31 cellular contexts compared by ENCODE assay signal in genomic region chr4:167014944-167015343, GRCh38.
"Had no signal": no experiment of that assay in that cellular context is flagged by ENCODE, and none has a peak within 500 bp of the region (broad histone marks: within the 10 kb centered on the region; RNA-seq: fewer than 3 reads in every experiment).

No MANE protein-coding gene starts in this region.

- FAIRE-seq: bronchial epithelial cell, TTC549 had no signal

- H3K9me3 ChIP-seq: Peyer's patch, SJCRH30 had no signal

- H3K4me1 ChIP-seq: Peyer's patch, SJCRH30 had no signal

- H3K36me3 ChIP-seq: Peyer's patch, SJCRH30 had no signal

- DNase-seq: activated B cell treated with CpG ODN at 0.5 μM for 24 hours; activated CD4-positive, alpha-beta memory T cell treated with anti-CD3 and anti-CD28 coated beads for 36 hours; activated CD4-positive, alpha-beta T cell treated with anti-CD3 and anti-CD28 coated beads for 4 hours; activated CD4-positive, alpha-beta T cell treated with anti-CD3 and anti-CD28 coated beads, Interleukin-2, amount 50 U/mL, for 1 hour; activated CD4-positive, CD25-positive, alpha-beta regulatory T cell treated with anti-CD3 and anti-CD28 coated beads, Interleukin-2, amount 50 U/mL, for 72 hours; activated CD8-positive, alpha-beta memory T cell treated with anti-CD3 and anti-CD28 coated beads, Interleukin-2, amount 50 U/mL, for 4 hours; activated gamma-delta T cell treated with Interleukin-2 at 50 U/mL for 16 hours; activated naive CD4-positive, alpha-beta T cell treated with anti-CD3 and anti-CD28 coated beads for 36 hours; activated naive CD8-positive, alpha-beta T cell treated with anti-CD3 and anti-CD28 coated beads, Interleukin-2, amount 50 U/mL, for 24 hours; activated T-cell treated with anti-CD3 and anti-CD28 coated beads for 4 hours; activated T-cell treated with anti-CD3 and anti-CD28 coated beads, Interleukin-2, amount 50 U/mL, for 4 hours; anterior cingulate cortex; caudate nucleus; cerebellar nuclear complex; NCI-H1105; NCI-H1417 treated with DMSO at 0.1 percent for 48 hours; NCI-H187 treated with DMSO at 0.1 percent for 48 hours; NCI-H2081; NCI-H2171 treated with DMSO at 0.1 percent for 48 hours; NCI-H2227 treated with DMSO at 0.1 percent for 48 hours; NCI-H446 treated with DMSO at 0.1 percent for 48 hours; NCI-H524 treated with DMSO at 0.1 percent for 48 hours; NCI-H748 treated with DMSO at 0.1 percent for 48 hours; NK-92 treated with Interleukin-12 subunit alpha and Interleukin-12 subunit beta, amount 100 ng/mL, for 24 hours; Peyer's patch; RPMI8226; SHP77; SJCRH30 had no signal

- H3K4me3 ChIP-seq: Peyer's patch, SJCRH30, SK-N-MC had no signal

- H3K27ac ChIP-seq: Peyer's patch, SJCRH30, SK-N-MC had no signal

- H3K27me3 ChIP-seq: Peyer's patch, SJCRH30 had no signal

- ATAC-seq: activated naive CD8-positive, alpha-beta T cell treated with anti-CD3 and anti-CD28 coated beads, Interleukin-2, amount 50 U/mL, for 24 hours; activated T-cell treated with anti-CD3 and anti-CD28 coated beads, Interleukin-2, amount 50 U/mL, for 4 hours had no signal
